ENCODE assay signal across 1 cellular context in the genomic region with DNA sequence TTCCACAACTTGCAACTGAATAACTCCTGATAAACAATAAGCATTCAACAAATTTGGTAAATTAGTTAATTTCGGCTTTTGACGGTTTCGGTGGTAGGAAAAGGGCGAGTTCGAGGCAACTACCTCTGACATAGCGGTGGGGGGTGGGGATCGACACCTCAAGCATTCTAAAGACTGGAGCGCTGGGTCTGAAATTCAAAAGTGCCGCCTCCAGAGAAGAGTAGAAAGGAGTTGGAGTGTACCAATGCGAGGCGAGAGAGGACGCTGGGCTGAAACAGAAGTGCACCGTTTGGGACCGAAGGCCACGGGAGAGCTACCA.
TF ChIP-seq lines count a peak whose summit lies in the region.

No MANE protein-coding gene starts in this region.

TF ChIP-seq in GM12878, 131 proteins besides CTCF, POLR2A, EP300 and RAD21:
- no peak for TF ChIP-seq CHD2 (IDR thresholded peaks at IDR 0.05; ENCODE audit: borderline replicate concordance, low read depth, low read length)
- no peak for TF ChIP-seq NRF1 (conservative IDR thresholded peaks at IDR 0.05; ENCODE audit: low read depth, low read length)
- no peak for TF ChIP-seq BRCA1 (IDR thresholded peaks at IDR 0.05; ENCODE audit: low read depth, low read length)
- TF ChIP-seq, protein P1, sequence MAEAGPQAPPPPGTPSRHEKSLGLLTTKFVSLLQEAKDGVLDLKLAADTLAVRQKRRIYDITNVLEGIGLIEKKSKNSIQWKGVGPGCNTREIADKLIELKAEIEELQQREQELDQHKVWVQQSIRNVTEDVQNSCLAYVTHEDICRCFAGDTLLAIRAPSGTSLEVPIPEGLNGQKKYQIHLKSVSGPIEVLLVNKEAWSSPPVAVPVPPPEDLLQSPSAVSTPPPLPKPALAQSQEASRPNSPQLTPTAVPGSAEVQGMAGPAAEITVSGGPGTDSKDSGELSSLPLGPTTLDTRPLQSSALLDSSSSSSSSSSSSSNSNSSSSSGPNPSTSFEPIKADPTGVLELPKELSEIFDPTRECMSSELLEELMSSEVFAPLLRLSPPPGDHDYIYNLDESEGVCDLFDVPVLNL (IDR thresholded peaks at IDR 0.05; ENCODE audit: low read depth, low read length) = peak; percentile 96
- TF ChIP-seq MXI1 (IDR thresholded peaks at IDR 0.05; ENCODE audit: low read depth, low read length) = peak; percentile 34; the same call in 1 of the 2 replicates
- TF ChIP-seq, protein P2, sequence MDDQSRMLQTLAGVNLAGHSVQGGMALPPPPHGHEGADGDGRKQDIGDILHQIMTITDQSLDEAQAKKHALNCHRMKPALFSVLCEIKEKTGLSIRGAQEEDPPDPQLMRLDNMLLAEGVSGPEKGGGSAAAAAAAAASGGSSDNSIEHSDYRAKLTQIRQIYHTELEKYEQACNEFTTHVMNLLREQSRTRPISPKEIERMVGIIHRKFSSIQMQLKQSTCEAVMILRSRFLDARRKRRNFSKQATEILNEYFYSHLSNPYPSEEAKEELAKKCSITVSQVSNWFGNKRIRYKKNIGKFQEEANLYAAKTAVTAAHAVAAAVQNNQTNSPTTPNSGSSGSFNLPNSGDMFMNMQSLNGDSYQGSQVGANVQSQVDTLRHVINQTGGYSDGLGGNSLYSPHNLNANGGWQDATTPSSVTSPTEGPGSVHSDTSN (IDR thresholded peaks at IDR 0.05; ENCODE audit: insufficient replicate concordance, low read depth, low read length) = no peak
- TF ChIP-seq, protein P3, sequence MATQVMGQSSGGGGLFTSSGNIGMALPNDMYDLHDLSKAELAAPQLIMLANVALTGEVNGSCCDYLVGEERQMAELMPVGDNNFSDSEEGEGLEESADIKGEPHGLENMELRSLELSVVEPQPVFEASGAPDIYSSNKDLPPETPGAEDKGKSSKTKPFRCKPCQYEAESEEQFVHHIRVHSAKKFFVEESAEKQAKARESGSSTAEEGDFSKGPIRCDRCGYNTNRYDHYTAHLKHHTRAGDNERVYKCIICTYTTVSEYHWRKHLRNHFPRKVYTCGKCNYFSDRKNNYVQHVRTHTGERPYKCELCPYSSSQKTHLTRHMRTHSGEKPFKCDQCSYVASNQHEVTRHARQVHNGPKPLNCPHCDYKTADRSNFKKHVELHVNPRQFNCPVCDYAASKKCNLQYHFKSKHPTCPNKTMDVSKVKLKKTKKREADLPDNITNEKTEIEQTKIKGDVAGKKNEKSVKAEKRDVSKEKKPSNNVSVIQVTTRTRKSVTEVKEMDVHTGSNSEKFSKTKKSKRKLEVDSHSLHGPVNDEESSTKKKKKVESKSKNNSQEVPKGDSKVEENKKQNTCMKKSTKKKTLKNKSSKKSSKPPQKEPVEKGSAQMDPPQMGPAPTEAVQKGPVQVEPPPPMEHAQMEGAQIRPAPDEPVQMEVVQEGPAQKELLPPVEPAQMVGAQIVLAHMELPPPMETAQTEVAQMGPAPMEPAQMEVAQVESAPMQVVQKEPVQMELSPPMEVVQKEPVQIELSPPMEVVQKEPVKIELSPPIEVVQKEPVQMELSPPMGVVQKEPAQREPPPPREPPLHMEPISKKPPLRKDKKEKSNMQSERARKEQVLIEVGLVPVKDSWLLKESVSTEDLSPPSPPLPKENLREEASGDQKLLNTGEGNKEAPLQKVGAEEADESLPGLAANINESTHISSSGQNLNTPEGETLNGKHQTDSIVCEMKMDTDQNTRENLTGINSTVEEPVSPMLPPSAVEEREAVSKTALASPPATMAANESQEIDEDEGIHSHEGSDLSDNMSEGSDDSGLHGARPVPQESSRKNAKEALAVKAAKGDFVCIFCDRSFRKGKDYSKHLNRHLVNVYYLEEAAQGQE (IDR thresholded peaks at IDR 0.05; ENCODE audit: low read depth, low read length) = no peak
- TF ChIP-seq HDAC2 (IDR thresholded peaks at IDR 0.05) = no peak
- TF ChIP-seq, protein P4, sequence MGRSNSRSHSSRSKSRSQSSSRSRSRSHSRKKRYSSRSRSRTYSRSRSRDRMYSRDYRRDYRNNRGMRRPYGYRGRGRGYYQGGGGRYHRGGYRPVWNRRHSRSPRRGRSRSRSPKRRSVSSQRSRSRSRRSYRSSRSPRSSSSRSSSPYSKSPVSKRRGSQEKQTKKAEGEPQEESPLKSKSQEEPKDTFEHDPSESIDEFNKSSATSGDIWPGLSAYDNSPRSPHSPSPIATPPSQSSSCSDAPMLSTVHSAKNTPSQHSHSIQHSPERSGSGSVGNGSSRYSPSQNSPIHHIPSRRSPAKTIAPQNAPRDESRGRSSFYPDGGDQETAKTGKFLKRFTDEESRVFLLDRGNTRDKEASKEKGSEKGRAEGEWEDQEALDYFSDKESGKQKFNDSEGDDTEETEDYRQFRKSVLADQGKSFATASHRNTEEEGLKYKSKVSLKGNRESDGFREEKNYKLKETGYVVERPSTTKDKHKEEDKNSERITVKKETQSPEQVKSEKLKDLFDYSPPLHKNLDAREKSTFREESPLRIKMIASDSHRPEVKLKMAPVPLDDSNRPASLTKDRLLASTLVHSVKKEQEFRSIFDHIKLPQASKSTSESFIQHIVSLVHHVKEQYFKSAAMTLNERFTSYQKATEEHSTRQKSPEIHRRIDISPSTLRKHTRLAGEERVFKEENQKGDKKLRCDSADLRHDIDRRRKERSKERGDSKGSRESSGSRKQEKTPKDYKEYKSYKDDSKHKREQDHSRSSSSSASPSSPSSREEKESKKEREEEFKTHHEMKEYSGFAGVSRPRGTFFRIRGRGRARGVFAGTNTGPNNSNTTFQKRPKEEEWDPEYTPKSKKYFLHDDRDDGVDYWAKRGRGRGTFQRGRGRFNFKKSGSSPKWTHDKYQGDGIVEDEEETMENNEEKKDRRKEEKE (IDR thresholded peaks at IDR 0.05) = no peak
- TF ChIP-seq TAF1 (IDR thresholded peaks at IDR 0.05; ENCODE audit: borderline replicate concordance, low read depth, low read length) = no peak
- TF ChIP-seq, protein P5, sequence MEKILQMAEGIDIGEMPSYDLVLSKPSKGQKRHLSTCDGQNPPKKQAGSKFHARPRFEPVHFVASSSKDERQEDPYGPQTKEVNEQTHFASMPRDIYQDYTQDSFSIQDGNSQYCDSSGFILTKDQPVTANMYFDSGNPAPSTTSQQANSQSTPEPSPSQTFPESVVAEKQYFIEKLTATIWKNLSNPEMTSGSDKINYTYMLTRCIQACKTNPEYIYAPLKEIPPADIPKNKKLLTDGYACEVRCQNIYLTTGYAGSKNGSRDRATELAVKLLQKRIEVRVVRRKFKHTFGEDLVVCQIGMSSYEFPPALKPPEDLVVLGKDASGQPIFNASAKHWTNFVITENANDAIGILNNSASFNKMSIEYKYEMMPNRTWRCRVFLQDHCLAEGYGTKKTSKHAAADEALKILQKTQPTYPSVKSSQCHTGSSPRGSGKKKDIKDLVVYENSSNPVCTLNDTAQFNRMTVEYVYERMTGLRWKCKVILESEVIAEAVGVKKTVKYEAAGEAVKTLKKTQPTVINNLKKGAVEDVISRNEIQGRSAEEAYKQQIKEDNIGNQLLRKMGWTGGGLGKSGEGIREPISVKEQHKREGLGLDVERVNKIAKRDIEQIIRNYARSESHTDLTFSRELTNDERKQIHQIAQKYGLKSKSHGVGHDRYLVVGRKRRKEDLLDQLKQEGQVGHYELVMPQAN (conservative IDR thresholded peaks at IDR 0.05) = peak; percentile 97
- TF ChIP-seq NFXL1 (IDR thresholded peaks at IDR 0.05; ENCODE audit: borderline replicate concordance) = no peak
- no peak for TF ChIP-seq NR2C2 (IDR thresholded peaks at IDR 0.05; ENCODE audit: borderline replicate concordance, control insufficient read depth, insufficient read length, low read depth)
- TF ChIP-seq CREB1 (IDR thresholded peaks at IDR 0.05; ENCODE audit: low read depth) = no peak
- TF ChIP-seq RUNX3 (IDR thresholded peaks at IDR 0.05; ENCODE audit: low read length) = 0 out of 2 replicates have a peak, but pooled peaks have one; percentile 2
- TF ChIP-seq, protein P6, sequence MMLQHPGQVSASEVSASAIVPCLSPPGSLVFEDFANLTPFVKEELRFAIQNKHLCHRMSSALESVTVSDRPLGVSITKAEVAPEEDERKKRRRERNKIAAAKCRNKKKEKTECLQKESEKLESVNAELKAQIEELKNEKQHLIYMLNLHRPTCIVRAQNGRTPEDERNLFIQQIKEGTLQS (IDR thresholded peaks at IDR 0.05; ENCODE audit: borderline replicate concordance, extremely low read depth, low read depth, low read length) = no peak
- TF ChIP-seq LARP7 (IDR thresholded peaks at IDR 0.05) = no peak
- TF ChIP-seq, protein P7, sequence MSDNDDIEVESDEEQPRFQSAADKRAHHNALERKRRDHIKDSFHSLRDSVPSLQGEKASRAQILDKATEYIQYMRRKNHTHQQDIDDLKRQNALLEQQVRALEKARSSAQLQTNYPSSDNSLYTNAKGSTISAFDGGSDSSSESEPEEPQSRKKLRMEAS (IDR thresholded peaks at IDR 0.05; ENCODE audit: low read depth, low read length) = 0 out of 2 replicates have a peak, but pooled peaks have one; percentile 2
- TF ChIP-seq SIN3A (IDR thresholded peaks at IDR 0.05; ENCODE audit: low read depth, low read length) = peak; percentile 99
- TF ChIP-seq PAX8 (IDR thresholded peaks at IDR 0.05) = no peak
- TF ChIP-seq, protein P8, sequence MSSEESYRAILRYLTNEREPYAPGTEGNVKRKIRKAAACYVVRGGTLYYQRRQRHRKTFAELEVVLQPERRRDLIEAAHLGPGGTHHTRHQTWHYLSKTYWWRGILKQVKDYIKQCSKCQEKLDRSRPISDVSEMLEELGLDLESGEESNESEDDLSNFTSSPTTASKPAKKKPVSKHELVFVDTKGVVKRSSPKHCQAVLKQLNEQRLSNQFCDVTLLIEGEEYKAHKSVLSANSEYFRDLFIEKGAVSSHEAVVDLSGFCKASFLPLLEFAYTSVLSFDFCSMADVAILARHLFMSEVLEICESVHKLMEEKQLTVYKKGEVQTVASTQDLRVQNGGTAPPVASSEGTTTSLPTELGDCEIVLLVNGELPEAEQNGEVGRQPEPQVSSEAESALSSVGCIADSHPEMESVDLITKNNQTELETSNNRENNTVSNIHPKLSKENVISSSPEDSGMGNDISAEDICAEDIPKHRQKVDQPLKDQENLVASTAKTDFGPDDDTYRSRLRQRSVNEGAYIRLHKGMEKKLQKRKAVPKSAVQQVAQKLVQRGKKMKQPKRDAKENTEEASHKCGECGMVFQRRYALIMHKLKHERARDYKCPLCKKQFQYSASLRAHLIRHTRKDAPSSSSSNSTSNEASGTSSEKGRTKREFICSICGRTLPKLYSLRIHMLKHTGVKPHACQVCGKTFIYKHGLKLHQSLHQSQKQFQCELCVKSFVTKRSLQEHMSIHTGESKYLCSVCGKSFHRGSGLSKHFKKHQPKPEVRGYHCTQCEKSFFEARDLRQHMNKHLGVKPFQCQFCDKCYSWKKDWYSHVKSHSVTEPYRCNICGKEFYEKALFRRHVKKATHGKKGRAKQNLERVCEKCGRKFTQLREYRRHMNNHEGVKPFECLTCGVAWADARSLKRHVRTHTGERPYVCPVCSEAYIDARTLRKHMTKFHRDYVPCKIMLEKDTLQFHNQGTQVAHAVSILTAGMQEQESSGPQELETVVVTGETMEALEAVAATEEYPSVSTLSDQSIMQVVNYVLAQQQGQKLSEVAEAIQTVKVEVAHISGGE (CRISPR knock-in tag; IDR thresholded peaks at IDR 0.05) = no peak
